Comparison of ENCODE assay signal across 2 cellular contexts in the genomic region with DNA sequence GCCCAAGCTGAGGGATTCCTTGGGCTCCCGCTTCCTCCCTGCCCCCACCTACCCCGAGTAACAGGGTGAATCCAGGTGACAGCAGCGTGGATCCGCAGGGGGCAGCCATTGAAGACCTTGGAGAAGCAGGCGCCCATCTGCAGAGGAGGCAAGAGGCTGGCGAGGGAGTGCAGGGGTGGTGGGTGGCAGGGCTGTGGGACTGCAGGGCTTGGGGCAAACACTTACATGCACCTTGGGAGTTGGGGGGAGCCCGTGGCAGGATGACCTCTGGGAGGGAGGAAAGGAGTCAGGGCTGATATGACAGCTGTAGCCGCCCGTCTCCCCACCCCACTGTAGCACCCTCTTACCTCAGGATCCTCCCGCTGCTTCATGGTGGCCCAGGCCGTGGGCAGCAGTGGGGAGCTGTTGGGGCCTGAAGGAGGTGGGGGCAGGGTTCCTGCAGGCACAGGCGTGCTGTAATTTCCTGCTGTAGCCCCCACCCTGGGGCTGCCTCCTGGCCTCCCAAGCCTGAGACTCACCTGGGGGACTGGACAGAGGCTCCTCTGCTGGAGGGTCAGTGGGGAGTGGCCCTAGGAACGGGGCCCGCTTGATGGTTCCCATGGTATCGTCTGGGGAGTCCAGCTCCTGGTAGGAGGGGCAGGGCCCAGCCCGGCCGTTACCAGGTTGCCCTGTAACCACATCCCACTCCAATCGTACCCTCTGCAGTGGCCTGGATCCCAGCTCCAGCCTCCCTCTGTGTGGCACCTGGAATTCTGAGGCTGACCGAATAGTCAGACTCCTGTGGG.
TF ChIP-seq lines count a peak whose summit lies in the region.

No MANE protein-coding gene starts in this region.

TF ChIP-seq in IMR-90, 13 proteins besides CTCF, POLR2A, EP300 and RAD21:
- TF ChIP-seq CEBPB (IDR thresholded peaks at IDR 0.05; ENCODE audit: low read depth, low read length) (no peak), BHLHE40 (IDR thresholded peaks at IDR 0.05; ENCODE audit: low read depth, low read length) (no peak), MXI1 (IDR thresholded peaks at IDR 0.05; ENCODE audit: borderline replicate concordance, low read depth, low read length) (no peak), USF2 (IDR thresholded peaks at IDR 0.05; ENCODE audit: low read depth, low read length) (no peak), SMC3 (IDR thresholded peaks at IDR 0.05; ENCODE audit: low read depth, low read length) (no peak)

TF ChIP-seq in K562, 482 proteins besides CTCF, POLR2A, EP300 and RAD21:
- TF ChIP-seq TAF15 (IDR thresholded peaks at IDR 0.05; ENCODE audit: low read depth, low read length): no peak
- peak; percentile 34; the same call in 1 of the 2 replicates for TF ChIP-seq RBFOX2 (IDR thresholded peaks at IDR 0.05; ENCODE audit: low read depth, low read length)
TF ChIP-seq in K562: peak in this region for 1.
